Comparison of ENCODE assay signal across 8 cellular contexts in genomic region chr2:186588940-186589732, GRCh38. TPM values are rescaled to one million over a fixed set of nuclear protein-coding genes. Genes with fewer than 3 reads are reported as not detected.
DNase-seq lines count a peak whose midpoint lies in the region; ATAC-seq and TF ChIP-seq lines count a peak whose summit lies in the region.

No MANE protein-coding gene starts in this region.

- WGBS in thymus, result 32% methylated on average over 22 of the region's 22 CpGs

- ATAC-seq in left colon (peak; percentile 0), HG02642 (IDR thresholded peaks at IDR 0.05; ENCODE audit: poor library complexity, unreplicated experiment) (no peak)

- peaks cover 19% of the 10 kb centered on the region for H3K4me1 ChIP-seq in BLaER1
- H3K4me1 ChIP-seq in thymus (ENCODE audit: control insufficient read depth, insufficient read depth, low read length), result peaks cover 6% of the 10 kb centered on the region

- H3K4me1 Mint-ChIP-seq in HFFc6 (ENCODE audit: low read depth), result peaks cover 35% of the 10 kb centered on the region

- H3K4me3 ChIP-seq in BLaER1, result peak overlapping the region; percentile 88
- peak overlapping the region; percentile 88 for H3K4me3 ChIP-seq in thymus (ENCODE audit: low read length)

- no peak for DNase-seq in HFFc6
- DNase-seq in left colon, result peak in 1 of 2 donors; percentile 27
- no peak for DNase-seq in CD1c-positive myeloid dendritic cell (ENCODE audit: extremely low spot score)
- DNase-seq in DMS153 (lab: John Stamatoyannopoulos, UW), result no peak

- H3K36me3 Mint-ChIP-seq in HFFc6 (ENCODE audit: low read depth), result no peaks in the 10 kb centered on the region

- H3K4me3 Mint-ChIP-seq in HFFc6, result peak overlapping the region; percentile 92

- H4K20me1 ChIP-seq in BLaER1, result peaks cover 5% of the 10 kb centered on the region; the same call in 1 of the 2 replicates

- intact Hi-C loops in left colon (cut with DNase I, micrococcal nuclease), result no loop called here

- H3K4me2 ChIP-seq in BLaER1, result peak overlapping the region; percentile 83

- H3K36me3 ChIP-seq in BLaER1 (no peaks in the 10 kb centered on the region), thymus (ENCODE audit: control insufficient read depth, insufficient read depth) (no peaks in the 10 kb centered on the region)

- H3K9me3 ChIP-seq in BLaER1 (no peaks in the 10 kb centered on the region), thymus (ENCODE audit: control insufficient read depth) (no peaks in the 10 kb centered on the region)

- no peak for TF ChIP-seq CTCF in HFFc6 (IDR thresholded peaks at IDR 0.05)

- H3K27ac Mint-ChIP-seq in HFFc6, result peak overlapping the region; percentile 84

- H3K9me3 Mint-ChIP-seq in HFFc6, result no peaks in the 10 kb centered on the region

- H3K27me3 Mint-ChIP-seq in HFFc6 (ENCODE audit: insufficient read depth), result no peaks in the 10 kb centered on the region

- peak overlapping the region; percentile 92 for H3K9ac ChIP-seq in BLaER1

- peak overlapping the region; percentile 91 for H3K27ac ChIP-seq in BLaER1
- peak overlapping the region; percentile 68 for H3K27ac ChIP-seq in angular gyrus (ENCODE audit: low read depth, low read length)
- H3K27ac ChIP-seq in thymus (ENCODE audit: low read depth), result peak overlapping the region; percentile 80

- no peaks in the 10 kb centered on the region for H3K27me3 ChIP-seq in BLaER1
- H3K27me3 ChIP-seq in thymus (ENCODE audit: control insufficient read depth, insufficient read depth), result no peaks in the 10 kb centered on the region

RNA-seq across cellular contexts. Expression of gene ITGAV, which starts 0.7 kb away (rescaled TPM):
- 10 to 100 TPM; 66.9 to 88.1 (median 80.7) TPM for total RNA-seq in HFFc6 (2021; fragmentation: NEBNext Ultra II Directional; extraction: Animal tissue kit (Norgen Biotek cat#: 25700))
- 10 to 100 TPM; 39.6 to 50.8 TPM for total RNA-seq in left colon
- 23.9 TPM for polyA plus RNA-seq in thymus
